Comparison of ENCODE assay signal across 10 cellular contexts in the genomic region with DNA sequence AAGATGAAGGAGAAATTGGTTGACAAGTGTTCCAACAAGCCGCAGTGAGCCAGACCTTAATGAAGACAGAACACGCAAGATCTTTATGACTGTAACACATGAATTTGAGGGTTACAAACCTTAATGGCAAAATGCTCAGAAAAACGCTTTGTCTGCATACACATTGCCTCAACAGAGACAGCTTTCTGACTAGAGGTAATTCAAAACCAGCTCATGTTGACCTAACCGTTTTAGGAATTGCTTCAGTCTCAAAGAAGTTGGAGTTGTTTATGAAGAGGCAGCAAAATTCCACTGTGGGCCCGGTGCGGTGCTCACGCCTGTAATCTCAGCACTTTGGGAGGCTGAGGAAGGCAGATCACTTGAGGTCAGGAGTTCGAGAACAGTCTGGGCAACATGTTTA. TPM values are rescaled to one million over a fixed set of nuclear protein-coding genes. Genes with fewer than 3 reads are reported as not detected.
A peak's percentile ranks its signal among the peaks of the same experiment; 100 is the strongest.
DNase-seq lines count a peak whose midpoint lies in the region; ATAC-seq lines count a peak whose summit lies in the region.
"Had no signal": no experiment of that assay in that cellular context is flagged by ENCODE, and none has a peak within 500 bp of the region (broad histone marks: within the 10 kb centered on the region; RNA-seq: fewer than 3 reads in every experiment).

No MANE protein-coding gene starts in this region.

- H3K36me3 ChIP-seq in iPS-18a (ENCODE audit: control insufficient read depth, low read depth, low read length), result no peaks in the 10 kb centered on the region

- ATAC-seq in T-helper 17 cell, result no peak
- ATAC-seq in stimulated activated naive B cell treated with anti-CD40 and anti-IgM and Interleukin-4, amounts not matched to agents 10 μg/mL and 1 μg/mL and 100 μg/mL, for 72 hours (replicated peaks), result no peak
- ATAC-seq: Right ventricle myocardium inferior had no signal

- peak overlapping the region; percentile 81 for H3K4me3 Mint-ChIP-seq in activated T-cell treated with anti-CD3 and anti-CD28 coated beads, Interleukin-2, amount 50 U/mL, for 24 hours
- H3K4me3 Mint-ChIP-seq in T-helper 17 cell, result peak overlapping the region; percentile 96
- H3K4me3 Mint-ChIP-seq in stimulated activated naive B cell treated with anti-CD40 and anti-IgM and Interleukin-4, amounts not matched to agents 10 μg/mL and 1 μg/mL and 100 μg/mL, for 72 hours, result peak overlapping the region; percentile 47 to 96

- no peak for DNase-seq in activated T-cell treated with anti-CD3 and anti-CD28 coated beads, Interleukin-2, amount 50 U/mL, for 24 hours
- DNase-seq in activated T-cell treated with anti-CD3 and anti-CD28 coated beads for 4 hours (no peak), T-helper 17 cell (no peak), LoVo (ENCODE audit: low spot score) (no peak), AG08396 (ENCODE audit: low spot score) (no peak)
- no peak for DNase-seq in stimulated activated naive B cell treated with anti-CD40 and anti-IgM and Interleukin-4, amounts not matched to agents 10 μg/mL and 1 μg/mL and 100 μg/mL, for 72 hours
- DNase-seq in activated CD8-positive, alpha-beta memory T cell treated with anti-CD3 and anti-CD28 coated beads, Interleukin-2, amount 50 U/mL, for 4 hours, result no peak
- DNase-seq: BE2C had no signal

- H3K4me1 Mint-ChIP-seq in activated T-cell treated with anti-CD3 and anti-CD28 coated beads, Interleukin-2, amount 50 U/mL, for 24 hours (ENCODE audit: low read depth), result peaks cover 56% of the 10 kb centered on the region
- H3K4me1 Mint-ChIP-seq in T-helper 17 cell, result peaks cover 35% of the 10 kb centered on the region
- peaks cover 22 to 47% of the 10 kb centered on the region in 2 donors for H3K4me1 Mint-ChIP-seq in stimulated activated naive B cell treated with anti-CD40 and anti-IgM and Interleukin-4, amounts not matched to agents 10 μg/mL and 1 μg/mL and 100 μg/mL, for 72 hours

- H3K27me3 ChIP-seq in iPS-18a (ENCODE audit: control insufficient read depth, insufficient read depth, low read length), result no peaks in the 10 kb centered on the region
- H3K27me3 ChIP-seq: BE2C had no signal

- no peaks in the 10 kb centered on the region for H3K9me3 Mint-ChIP-seq in activated T-cell treated with anti-CD3 and anti-CD28 coated beads, Interleukin-2, amount 50 U/mL, for 24 hours
- H3K9me3 Mint-ChIP-seq in stimulated activated naive B cell treated with anti-CD40 and anti-IgM and Interleukin-4, amounts not matched to agents 10 μg/mL and 1 μg/mL and 100 μg/mL, for 72 hours, result no peaks in the 10 kb centered on the region

- peaks cover 22% of the 10 kb centered on the region for H3K36me3 Mint-ChIP-seq in activated T-cell treated with anti-CD3 and anti-CD28 coated beads, Interleukin-2, amount 50 U/mL, for 24 hours (ENCODE audit: low read depth)
- H3K36me3 Mint-ChIP-seq in T-helper 17 cell (ENCODE audit: low read depth), result no peaks in the 10 kb centered on the region
- H3K36me3 Mint-ChIP-seq in stimulated activated naive B cell treated with anti-CD40 and anti-IgM and Interleukin-4, amounts not matched to agents 10 μg/mL and 1 μg/mL and 100 μg/mL, for 72 hours, result peaks cover 4 to 11% of the 10 kb centered on the region in 2 donors

- H3K27me3 Mint-ChIP-seq in activated T-cell treated with anti-CD3 and anti-CD28 coated beads, Interleukin-2, amount 50 U/mL, for 24 hours, result no peaks in the 10 kb centered on the region
- H3K27me3 Mint-ChIP-seq in T-helper 17 cell, result no peaks in the 10 kb centered on the region
- no peaks in the 10 kb centered on the region for H3K27me3 Mint-ChIP-seq in stimulated activated naive B cell treated with anti-CD40 and anti-IgM and Interleukin-4, amounts not matched to agents 10 μg/mL and 1 μg/mL and 100 μg/mL, for 72 hours

- peak overlapping the region; percentile 63 for H3K27ac Mint-ChIP-seq in activated T-cell treated with anti-CD3 and anti-CD28 coated beads, Interleukin-2, amount 50 U/mL, for 24 hours
- H3K27ac Mint-ChIP-seq in T-helper 17 cell, result peak overlapping the region; percentile 93
- H3K27ac Mint-ChIP-seq in stimulated activated naive B cell treated with anti-CD40 and anti-IgM and Interleukin-4, amounts not matched to agents 10 μg/mL and 1 μg/mL and 100 μg/mL, for 72 hours, result peak overlapping the region; percentile 27

- no peak overlapping the region for H3K27ac ChIP-seq in iPS-18a (ENCODE audit: low read length)

- H3K9ac ChIP-seq in iPS-18a (ENCODE audit: low read length), result peak overlapping the region; percentile 99

- peaks cover 20% of the 10 kb centered on the region for H3K4me1 ChIP-seq in iPS-18a (ENCODE audit: control insufficient read depth, low read depth, low read length)

- no peak overlapping the region for H3K4me3 ChIP-seq in iPS-18a (ENCODE audit: low read length)

- H3K9me3 ChIP-seq in T-helper 17 cell (ENCODE audit: control insufficient read depth, low read length, poor library complexity, severe bottlenecking) (no peaks in the 10 kb centered on the region), iPS-18a (ENCODE audit: control insufficient read depth, low read depth, low read length) (no peaks in the 10 kb centered on the region)
- H3K9me3 ChIP-seq: BE2C had no signal

RNA-seq across cellular contexts. Expression of a gene that starts 2.2 kb away (rescaled TPM):
- total RNA-seq in T-helper 17 cell, result 100 to 1,000 TPM; 127 to 141 TPM

Comparison
In these comparisons a context has a peak if more than half of its experiments do, and no peak if none do; other contexts are left out.
1. H3K27ac Mint-ChIP-seq: peak in every context shown above with its lines; median percentile 93 in T-helper 17 cell; 63 in activated T-cell treated with anti-CD3 and anti-CD28 coated beads, Interleukin-2, amount 50 U/mL, for 24 hours; 27 in stimulated activated naive B cell treated with anti-CD40 and anti-IgM and Interleukin-4, amounts not matched to agents 10 μg/mL and 1 μg/mL and 100 μg/mL, for 72 hours.